24 cellular contexts compared by ENCODE assay signal in the genomic region with DNA sequence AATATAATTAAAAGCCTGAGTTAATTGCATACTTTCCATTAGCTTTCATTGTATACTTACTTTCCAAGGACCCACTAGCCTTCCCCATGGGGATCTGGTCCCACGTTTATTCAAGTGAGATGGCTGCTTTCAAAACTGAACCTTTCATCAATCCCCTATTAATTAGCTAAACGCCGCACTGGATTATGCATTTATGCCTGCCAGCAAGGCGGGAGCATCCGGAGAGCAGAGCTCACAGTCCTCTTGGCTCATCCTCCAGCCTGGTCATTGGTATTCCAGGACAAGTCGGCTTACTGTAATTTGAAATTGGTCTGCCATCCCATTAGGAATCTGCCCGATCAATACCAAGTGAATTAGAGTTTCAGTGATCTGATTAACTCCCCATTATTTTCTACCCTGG.
"Had no signal": no experiment of that assay in that cellular context is flagged by ENCODE, and none has a peak within 500 bp of the region (broad histone marks: within the 10 kb centered on the region; RNA-seq: fewer than 3 reads in every experiment).

No MANE protein-coding gene starts in this region.

- H3K9me3 ChIP-seq: neutrophil, tibial artery, upper lobe of left lung, uterus had no signal

- H3K27me3 Mint-ChIP-seq: naive B cell; stimulated activated memory B cell treated with anti-CD40 and anti-IgM and Interleukin-4, amounts not matched to agents 10 μg/mL and 1 μg/mL and 100 μg/mL, for 72 hours; stimulated activated naive CD8-positive, alpha-beta T cell treated with anti-CD3 and anti-CD28 coated beads, Interleukin-15, Interleukin-2, amounts not matched to agents 100 ng/mL and 50 ng/mL, for 24 hours had no signal

- H3K4me3 Mint-ChIP-seq: endodermal cell; naive B cell; nephron; stimulated activated memory B cell treated with anti-CD40 and anti-IgM and Interleukin-4, amounts not matched to agents 10 μg/mL and 1 μg/mL and 100 μg/mL, for 72 hours; stimulated activated naive CD8-positive, alpha-beta T cell treated with anti-CD3 and anti-CD28 coated beads, Interleukin-15, Interleukin-2, amounts not matched to agents 100 ng/mL and 50 ng/mL, for 24 hours had no signal

- ATAC-seq: left cardiac atrium; left ventricle myocardium superior; sciatic nerve; stimulated activated memory B cell treated with anti-CD40 and anti-IgM and Interleukin-4, amounts not matched to agents 10 μg/mL and 1 μg/mL and 100 μg/mL, for 72 hours had no signal

- H3K36me3 Mint-ChIP-seq: naive B cell; stimulated activated memory B cell treated with anti-CD40 and anti-IgM and Interleukin-4, amounts not matched to agents 10 μg/mL and 1 μg/mL and 100 μg/mL, for 72 hours had no signal

- H3K9me3 Mint-ChIP-seq: stimulated activated memory B cell treated with anti-CD40 and anti-IgM and Interleukin-4, amounts not matched to agents 10 μg/mL and 1 μg/mL and 100 μg/mL, for 72 hours had no signal

- H3K4me1 ChIP-seq: spleen, tibial artery, upper lobe of left lung, uterus had no signal

- H3K27me3 ChIP-seq: neutrophil, spleen, tibial artery, upper lobe of left lung, uterus had no signal

- H3K36me3 ChIP-seq: neutrophil, spleen, tibial artery, upper lobe of left lung, uterus had no signal

- DNase-seq: effector CD4-positive, alpha-beta T cell; endodermal cell; erythroblast; kidney; left cardiac atrium; left ventricle myocardium superior; naive B cell; posterior cingulate gyrus; spleen; stimulated activated CD4-positive, alpha-beta T cell treated with anti-CD3 and anti-CD28 coated beads, Interleukin-15, amount 100 ng/mL, for 24 hours; stimulated activated CD4-positive, alpha-beta T cell treated with anti-CD3 and anti-CD28 coated beads, Interleukin-1b, Interleukin-23, amount 100 ng/mL, for 48 hours; stimulated activated CD4-positive, alpha-beta T cell treated with anti-CD3 and anti-CD28 coated beads, Interleukin-4, amount 100 ng/mL, for 24 hours; tibial artery; upper lobe of left lung; uterus had no signal

- FAIRE-seq: endothelial cell of umbilical vein, frontal cortex, kidney had no signal

- H3K27ac Mint-ChIP-seq: endodermal cell; naive B cell; nephron; stimulated activated memory B cell treated with anti-CD40 and anti-IgM and Interleukin-4, amounts not matched to agents 10 μg/mL and 1 μg/mL and 100 μg/mL, for 72 hours; stimulated activated naive CD8-positive, alpha-beta T cell treated with anti-CD3 and anti-CD28 coated beads, Interleukin-15, Interleukin-2, amounts not matched to agents 100 ng/mL and 50 ng/mL, for 24 hours had no signal

- H3K27ac ChIP-seq: coronary artery, neutrophil, spleen, tibial artery, upper lobe of left lung, uterus had no signal

- H3K4me1 Mint-ChIP-seq: endodermal cell; naive B cell; stimulated activated memory B cell treated with anti-CD40 and anti-IgM and Interleukin-4, amounts not matched to agents 10 μg/mL and 1 μg/mL and 100 μg/mL, for 72 hours had no signal

- H3K4me3 ChIP-seq: coronary artery, lung, spleen, tibial artery, upper lobe of left lung, uterus had no signal
